ENCODE assay signal across 15 cellular contexts in the genomic region with DNA sequence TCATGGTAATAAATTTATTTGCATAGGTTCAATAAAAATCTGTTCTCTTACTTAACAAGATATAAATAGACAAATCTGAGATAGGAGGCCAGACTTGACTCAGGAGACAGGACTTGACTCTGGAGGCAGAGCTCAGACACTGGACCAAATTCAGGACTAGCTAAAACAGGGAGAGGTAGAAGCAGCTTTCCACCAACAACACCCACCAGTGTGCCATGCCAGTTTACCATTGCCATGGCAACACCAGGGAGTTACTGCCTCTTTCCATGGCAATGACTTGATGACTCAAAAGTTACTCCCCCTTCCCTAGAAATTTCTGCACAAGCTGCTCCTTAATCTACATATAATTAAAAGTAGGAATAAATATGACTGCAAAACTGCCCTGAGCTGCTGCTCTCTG.
DNase-seq lines count a peak whose midpoint lies in the region; ATAC-seq and TF ChIP-seq lines count a peak whose summit lies in the region.
"Had no signal": no experiment of that assay in that cellular context is flagged by ENCODE, and none has a peak within 500 bp of the region (broad histone marks: within the 10 kb centered on the region; RNA-seq: fewer than 3 reads in every experiment).

No MANE protein-coding gene starts in this region.

- ATAC-seq in lower lobe of right lung, result no peak
- ATAC-seq: naive thymus-derived CD4-positive, alpha-beta T cell had no signal

- no peaks in the 10 kb centered on the region for H3K36me3 ChIP-seq in lower lobe of right lung

- no peak overlapping the region for H3K4me3 ChIP-seq in astrocyte of the spinal cord (ENCODE audit: low read depth, low read length)
- no peak overlapping the region for H3K4me3 ChIP-seq in lower lobe of right lung
- H3K4me3 ChIP-seq: smooth muscle cell had no signal

- H3K4me1 ChIP-seq in lower lobe of right lung, result no peaks in the 10 kb centered on the region

- in situ Hi-C loops in ACHN (cut with HindIII; ENCODE audit: low pct_ligation_motif_present, low pct_unique_long_range_greater_than_20kb, low sequenced_read_pairs), result no loop called here
- in situ Hi-C loops in astrocyte of the spinal cord (cut with HindIII; ENCODE audit: low sequenced_read_pairs), result no loop called here

- intact Hi-C loops in lower lobe of right lung (cut with DNase I), result no loop called here

- no peaks in the 10 kb centered on the region for H3K27me3 ChIP-seq in lower lobe of right lung (ENCODE audit: low read depth)

- peak; percentile 38 for DNase-seq in ACHN
- DNase-seq in HK-2 (ENCODE audit: unreplicated experiment), result peak; percentile 8
- DNase-seq in astrocyte of the spinal cord (ENCODE audit: low read depth, low spot score), result peak; percentile 52
- DNase-seq in islet precursor cell, result peak; percentile 62
- DNase-seq in NCI-H187 treated with DMSO at 0.1 percent for 48 hours (lab: John Stamatoyannopoulos, UW), result no peak
- DNase-seq in NCI-H1694 (lab: John Stamatoyannopoulos, UW), result no peak
- DNase-seq in lower lobe of right lung, result no peak
- no peak for DNase-seq in activated T-cell treated with anti-CD3 and anti-CD28 coated beads, Interleukin-2, amount 50 U/mL, for 48 hours
- DNase-seq: activated CD4-positive, CD25-positive, alpha-beta regulatory T cell treated with anti-CD3 and anti-CD28 coated beads, Interleukin-2, amount 50 U/mL, for 72 hours; activated effector memory CD4-positive, alpha-beta T cell treated with Interleukin-2 at 50 U/mL for 16 hours; naive thymus-derived CD4-positive, alpha-beta T cell; Right ventricle myocardium superior; stimulated activated CD8-positive, alpha-beta memory T cell treated with anti-CD3 and anti-CD28 coated beads, Interleukin-4, amount 100 ng/mL, for 48 hours had no signal

- H3K9me3 ChIP-seq in lower lobe of right lung, result no peaks in the 10 kb centered on the region

- no peak for TF ChIP-seq CTCF in astrocyte of the spinal cord (IDR thresholded peaks at IDR 0.05; ENCODE audit: low read depth, low read length)
- no peak for TF ChIP-seq CTCF in lower lobe of right lung (IDR thresholded peaks at IDR 0.05)

- no peak overlapping the region for H3K27ac ChIP-seq in lower lobe of right lung
- H3K27ac ChIP-seq: C4-2B had no signal

Comparison
In these comparisons a context has a peak if more than half of its experiments do, and no peak if none do; other contexts are left out.
1. DNase-seq: peak in ACHN (single experiment), HK-2 (single experiment), astrocyte of the spinal cord (single experiment) and islet precursor cell (single experiment); none in NCI-H187 treated with DMSO at 0.1 percent for 48 hours (single experiment), NCI-H1694 (single experiment), lower lobe of right lung (single experiment) and activated T-cell treated with anti-CD3 and anti-CD28 coated beads, Interleukin-2, amount 50 U/mL, for 48 hours (0 of 2).